ENCODE assay signal across 11 cellular contexts in genomic region chr19:485583-486236, GRCh38. TPM values are rescaled to one million over a fixed set of nuclear protein-coding genes. Genes with fewer than 3 reads are reported as not detected.
DNase-seq lines count a peak whose midpoint lies in the region; TF ChIP-seq lines count a peak whose summit lies in the region.
"Had no signal": no experiment of that assay in that cellular context is flagged by ENCODE, and none has a peak within 500 bp of the region (broad histone marks: within the 10 kb centered on the region; RNA-seq: fewer than 3 reads in every experiment).

No MANE protein-coding gene starts in this region.

- peak overlapping the region; percentile 61 for H3K9ac ChIP-seq in ES-I3 (ENCODE audit: low read depth, low read length)

- peaks cover 5% of the 10 kb centered on the region; the same call in 1 of the 2 replicates for H3K4me1 ChIP-seq in ES-I3 (ENCODE audit: insufficient read depth, low read length)

- no peak overlapping the region; the same call in 1 of the 2 replicates for H3K4me3 Mint-ChIP-seq in HFFc6

- peaks cover 6% of the 10 kb centered on the region; the same call in 1 of the 2 replicates for H3K4me1 Mint-ChIP-seq in HFFc6 (ENCODE audit: low read depth)

- no peak overlapping the region for H3K27ac Mint-ChIP-seq in HFFc6

- no peaks in the 10 kb centered on the region for H3K36me3 ChIP-seq in ES-I3 (ENCODE audit: insufficient read depth, low read length)
- H3K36me3 ChIP-seq: heart left ventricle had no signal

- intact Hi-C loops in posterior vena cava (cut with DNase I), result no loop called here

- no peaks in the 10 kb centered on the region for H3K9me3 ChIP-seq in ES-I3 (ENCODE audit: control insufficient read depth, insufficient read depth, low read length)
- H3K9me3 ChIP-seq: heart left ventricle had no signal

- H3K27me3 Mint-ChIP-seq in HFFc6 (ENCODE audit: insufficient read depth), result peaks cover 5% of the 10 kb centered on the region

- H3K9me3 Mint-ChIP-seq in HFFc6, result peaks cover 20% of the 10 kb centered on the region

- DNase-seq in NCI-H748 treated with DMSO at 0.1 percent for 48 hours (lab: John Stamatoyannopoulos, UW) (peak; percentile 1), foreskin melanocyte (peak; percentile 39), posterior vena cava (ENCODE audit: low spot score) (peak; percentile 89), NCI-H526 treated with DMSO at 0.1 percent for 48 hours (lab: John Stamatoyannopoulos, UW) (no peak), HFFc6 (no peak), middle frontal gyrus (ENCODE audit: extremely low spot score, low spot score) (no peak), HK-2 (ENCODE audit: unreplicated experiment) (no peak)
- DNase-seq: activated CD8-positive, alpha-beta memory T cell treated with anti-CD3 and anti-CD28 coated beads, Interleukin-2, amount 50 U/mL, for 4 hours; stimulated activated CD4-positive, alpha-beta T cell treated with anti-CD3 and anti-CD28 coated beads, Interleukin-4, amount 100 ng/mL, for 1 hour had no signal

- peaks cover 2% of the 10 kb centered on the region; the same call in 1 of the 2 replicates for H3K36me3 Mint-ChIP-seq in HFFc6 (ENCODE audit: low read depth)

- no peak for TF ChIP-seq CTCF in HFFc6 (IDR thresholded peaks at IDR 0.05)

RNA-seq across cellular contexts. Expression of gene MADCAM1, which starts 10.6 kb away (rescaled TPM):
- under 1 TPM in 1 of 2 donors, not detected in 1; 0.42 TPM for total RNA-seq in posterior vena cava
- under 1 TPM; 0.11 to 0.47 (median 0.21) TPM for total RNA-seq in HFFc6 (2021; fragmentation: NEBNext Ultra II Directional; extraction: Animal tissue kit (Norgen Biotek cat#: 25700))

RNA-seq across cellular contexts. Expression of gene TPGS1, which starts 21.6 kb away (rescaled TPM):
- 10 to 100 TPM; 21.0 to 21.2 TPM for total RNA-seq in posterior vena cava
- total RNA-seq in HFFc6 (2021; fragmentation: NEBNext Ultra II Directional; extraction: Animal tissue kit (Norgen Biotek cat#: 25700)), result 10 to 100 TPM; 20.2 to 24.7 (median 21.1) TPM

RNA-seq across cellular contexts. Expression of gene SHC2, which starts 24.9 kb away (rescaled TPM):
- total RNA-seq in posterior vena cava, result 10 to 100 TPM; 21.0 to 21.9 TPM
- not detected for total RNA-seq in HFFc6 (2021; fragmentation: NEBNext Ultra II Directional; extraction: Animal tissue kit (Norgen Biotek cat#: 25700))

RNA-seq across cellular contexts. Expression of gene CDC34, which starts 45.9 kb away (rescaled TPM):
- total RNA-seq in posterior vena cava, result 10 to 100 TPM; 41.1 to 45.8 TPM
- 10 to 100 TPM; 63.8 to 79.9 (median 64.6) TPM for total RNA-seq in HFFc6 (2021; fragmentation: NEBNext Ultra II Directional; extraction: Animal tissue kit (Norgen Biotek cat#: 25700))

RNA-seq across cellular contexts. Expression of gene GZMM, which starts 58.1 kb away (rescaled TPM):
- under 1 TPM; 0.74 to 0.76 TPM for total RNA-seq in posterior vena cava
- total RNA-seq in HFFc6 (2021; fragmentation: NEBNext Ultra II Directional; extraction: Animal tissue kit (Norgen Biotek cat#: 25700)), result under 1 TPM in 1 of 6 experiments, not detected in 5; 0.24 TPM

Comparison
In these comparisons a context has a peak if more than half of its experiments do, and no peak if none do; other contexts are left out.
1. DNase-seq: peak in NCI-H748 treated with DMSO at 0.1 percent for 48 hours (single experiment), foreskin melanocyte (single experiment) and posterior vena cava (single experiment); none in NCI-H526 treated with DMSO at 0.1 percent for 48 hours (single experiment), HFFc6 (single experiment), middle frontal gyrus (single experiment) and HK-2 (single experiment).
2. RNA of gene SHC2, which starts 24.9 kb away (total RNA-seq): 21.0 to 21.9 TPM in posterior vena cava; not detected in HFFc6; every median in the first group is over 10 times any median in the second.